ENCODE assay signal across 8 cellular contexts in the genomic region with DNA sequence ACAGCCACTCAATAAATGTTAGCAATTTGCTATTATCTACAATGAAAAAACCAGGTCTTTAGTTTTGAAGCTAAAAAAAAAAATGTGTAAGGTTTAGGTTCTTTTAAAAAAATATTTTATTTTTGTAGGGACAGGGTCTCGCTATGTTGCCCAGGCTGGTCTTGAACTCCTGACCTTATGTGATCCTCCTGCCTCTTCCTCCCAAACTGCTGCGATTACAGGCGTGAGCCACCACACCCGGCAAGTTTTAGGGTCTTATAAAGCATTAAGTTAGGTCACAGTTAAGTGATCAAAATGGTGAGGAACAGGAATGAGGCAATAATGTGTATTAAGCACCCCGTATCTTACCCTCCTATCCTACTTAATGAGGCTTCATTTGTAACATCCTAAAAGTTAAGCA. TPM values are rescaled to one million over a fixed set of nuclear protein-coding genes. Genes with fewer than 3 reads are reported as not detected.
DNase-seq lines count a peak whose midpoint lies in the region; ATAC-seq, FAIRE-seq and TF ChIP-seq lines count a peak whose summit lies in the region.

No MANE protein-coding gene starts in this region.

- intact Hi-C loops in activated CD8-positive, alpha-beta T cell treated with anti-CD3 and anti-CD28 coated beads for 36 hours (cut with micrococcal nuclease) = no loop called here
- intact Hi-C loops in kidney (cut with DNase I) = no loop called here
- intact Hi-C loops in tibial artery (cut with DNase I; ENCODE audit: low total_unique reads) = no loop called here

- no peak for TF ChIP-seq POLR2A in GM12892 (IDR thresholded peaks at IDR 0.05; ENCODE audit: low read depth, low read length)

- H3K27ac Mint-ChIP-seq in activated CD8-positive, alpha-beta T cell treated with anti-CD3 and anti-CD28 coated beads for 36 hours = peak overlapping the region; percentile 95

- H3K4me3 ChIP-seq in kidney (ENCODE audit: low read length in 2 of 2) (peak overlapping the region; percentile 88 to 91), tibial artery (peak overlapping the region; percentile 66 to 83)

- H3K36me3 ChIP-seq in kidney (ENCODE audit: control insufficient read depth in 1 of 2, insufficient read depth in 2 of 2, low read length in 2 of 2) (peaks cover 0 to 4% of the 10 kb centered on the region in 2 donors), tibial artery (peaks cover 0 to 6% (median 0%) of the 10 kb centered on the region in 3 donors)

- no peaks in the 10 kb centered on the region for H3K27me3 Mint-ChIP-seq in activated CD8-positive, alpha-beta T cell treated with anti-CD3 and anti-CD28 coated beads for 36 hours

- CTCF ChIA-PET in activated CD8-positive, alpha-beta T cell treated with anti-CD3 and anti-CD28 coated beads for 36 hours (lab: Charles Lee) = no interaction called here

- peak overlapping the region; percentile 92 for H3K4me3 Mint-ChIP-seq in activated CD8-positive, alpha-beta T cell treated with anti-CD3 and anti-CD28 coated beads for 36 hours

- TF ChIP-seq CTCF in activated CD8-positive, alpha-beta T cell treated with anti-CD3 and anti-CD28 coated beads for 36 hours (IDR thresholded peaks at IDR 0.05) = no peak
- TF ChIP-seq CTCF in kidney (IDR thresholded peaks at IDR 0.05; ENCODE audit: borderline replicate concordance, extremely low read depth, insufficient read depth) (no peak), tibial artery (IDR thresholded peaks at IDR 0.05) (no peak)

- H3K27ac ChIP-seq in kidney (ENCODE audit: low read depth in 2 of 2, low read length in 2 of 2) = no peak overlapping the region
- peak overlapping the region; percentile 83 to 90 for H3K27ac ChIP-seq in tibial artery

- H3K4me1 ChIP-seq in kidney (ENCODE audit: control insufficient read depth in 1 of 2, insufficient read depth in 1 of 2, low read depth in 1 of 2, low read length in 2 of 2) (peaks cover 6 to 11% of the 10 kb centered on the region in 2 donors), tibial artery (peaks cover 0 to 38% (median 24%) of the 10 kb centered on the region in 4 donors)

- DNase-seq in GM12892 (ENCODE audit: insufficient read length) (no peak), kidney (no peak), tibial artery (no peak), NCI-H1105 treated with DMSO at 0.1 percent for 48 hours (lab: John Stamatoyannopoulos, UW) (no peak), AG08395 (ENCODE audit: low spot score) (no peak)
- no peak for DNase-seq in activated CD8-positive, alpha-beta T cell treated with anti-CD3 and anti-CD28 coated beads for 36 hours
- DNase-seq in activated CD8-positive, alpha-beta memory T cell treated with anti-CD3 and anti-CD28 coated beads for 24 hours = no peak

- no peaks in the 10 kb centered on the region for H3K27me3 ChIP-seq in tibial artery

- H3K4me1 Mint-ChIP-seq in activated CD8-positive, alpha-beta T cell treated with anti-CD3 and anti-CD28 coated beads for 36 hours (ENCODE audit: low read depth) = peaks cover 34% of the 10 kb centered on the region

- peak; percentile 60 for FAIRE-seq in GM12892 (lab: Jason Lieb, UNC)
- FAIRE-seq in kidney (lab: Jason Lieb, UNC) = no peak

- peak overlapping the region; percentile 68 to 86 for H3K9ac ChIP-seq in kidney (ENCODE audit: low read length in 2 of 2)

- ATAC-seq in HG02852 (IDR thresholded peaks at IDR 0.05; ENCODE audit: unreplicated experiment) = peak; percentile 9
- ATAC-seq in activated CD8-positive, alpha-beta T cell treated with anti-CD3 and anti-CD28 coated beads for 36 hours = peak; percentile 5

- peaks cover 23% of the 10 kb centered on the region for H3K36me3 Mint-ChIP-seq in activated CD8-positive, alpha-beta T cell treated with anti-CD3 and anti-CD28 coated beads for 36 hours (ENCODE audit: low read depth)

- H3K9me3 Mint-ChIP-seq in activated CD8-positive, alpha-beta T cell treated with anti-CD3 and anti-CD28 coated beads for 36 hours = peaks cover 7% of the 10 kb centered on the region

- H3K9me3 ChIP-seq in kidney (ENCODE audit: control insufficient read depth in 1 of 2, low read length in 2 of 2) (no peaks in the 10 kb centered on the region), tibial artery (no peaks in the 10 kb centered on the region)

- POLR2A ChIA-PET in activated CD8-positive, alpha-beta T cell treated with anti-CD3 and anti-CD28 coated beads for 36 hours (lab: Charles Lee) = no interaction called here

RNA-seq across cellular contexts. Expression of a gene that starts 0.8 kb away (rescaled TPM):
- 316 TPM for polyA plus RNA-seq in GM12892 (2012; ENCODE audit: missing spikeins)
- total RNA-seq in activated CD8-positive, alpha-beta T cell treated with anti-CD3 and anti-CD28 coated beads for 36 hours = 10 to 100 TPM; 34.7 to 36.4 TPM
- total RNA-seq in kidney = 45.4 TPM
- 252 TPM for polyA plus RNA-seq in kidney (ENCODE audit: insufficient read depth, low read depth, low replicate concordance)

Comparison
In these comparisons a context has a peak if more than half of its experiments do, and no peak if none do; other contexts are left out.
1. H3K27ac ChIP-seq: peak in tibial artery (2 of 2); none in kidney (0 of 2).